9 cellular contexts compared by ENCODE assay signal in the genomic region with DNA sequence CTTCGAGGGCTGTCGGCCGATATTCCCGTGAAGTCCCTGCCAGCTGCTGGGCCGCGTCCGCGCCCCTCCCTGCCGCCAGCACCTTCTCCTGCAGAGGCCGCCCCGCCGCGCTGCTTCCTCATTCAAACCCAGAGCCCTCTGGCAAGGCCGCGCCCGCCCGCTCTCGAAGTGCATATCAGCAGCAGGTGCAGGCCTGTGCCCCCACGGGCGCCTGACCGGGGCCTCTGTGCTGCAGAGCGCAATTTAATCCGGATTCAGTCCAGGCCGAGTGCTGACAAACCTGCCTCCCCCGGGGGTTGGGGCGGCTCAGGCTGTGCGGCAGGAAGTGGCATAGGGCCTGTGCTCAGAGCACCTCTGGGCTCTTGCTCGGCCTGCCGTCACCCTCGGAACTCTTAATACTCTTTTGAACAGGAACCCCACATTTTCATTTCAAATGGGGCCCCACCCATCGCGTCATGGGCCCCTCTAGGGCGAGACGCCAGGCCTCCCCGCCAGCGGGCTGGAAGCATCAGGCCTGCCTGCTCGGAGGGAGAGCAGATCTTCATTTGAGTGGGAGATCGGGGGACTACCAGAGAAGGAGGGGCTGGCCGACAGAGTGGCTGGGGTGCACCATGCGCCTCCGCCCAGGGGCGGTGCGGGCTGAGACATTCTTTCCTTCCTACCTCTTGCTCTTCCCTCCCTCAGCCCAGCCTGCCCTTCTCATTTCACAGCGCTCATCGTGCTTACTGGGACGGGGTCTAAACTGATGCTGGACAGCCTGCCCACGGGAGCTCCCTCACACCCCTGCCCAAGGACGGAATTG.
DNase-seq lines count a peak whose midpoint lies in the region; ATAC-seq, FAIRE-seq and TF ChIP-seq lines count a peak whose summit lies in the region.
"Had no signal": no experiment of that assay in that cellular context is flagged by ENCODE, and none has a peak within 500 bp of the region (broad histone marks: within the 10 kb centered on the region; RNA-seq: fewer than 3 reads in every experiment).

No MANE protein-coding gene starts in this region.

- no peak overlapping the region for H4K5ac ChIP-seq in H1 (ENCODE audit: insufficient read length, low read depth, low read length)

- H3K4me1 ChIP-seq in H1 (replicated peaks in 1 of 4; ENCODE audit: control insufficient read depth in 3 of 4, insufficient read depth in 4 of 4, low read length in 3 of 4) = peaks cover 4 to 11% (median 7%) of the 10 kb centered on the region in 4 experiments

- no peak overlapping the region; the same call in 1 of the 2 replicates for H2BK5ac ChIP-seq in H1 (ENCODE audit: low read depth, low read length)

- H3K79me1 ChIP-seq in H1 (ENCODE audit: low read depth, low read length) = no peaks in the 10 kb centered on the region

- H3K14ac ChIP-seq in H1 (ENCODE audit: insufficient read length) = no peak overlapping the region

- ATAC-seq in GM18498 (IDR thresholded peaks at IDR 0.05; ENCODE audit: unreplicated experiment) (peak; percentile 91), HG02852 (IDR thresholded peaks at IDR 0.05; ENCODE audit: unreplicated experiment) (peak; percentile 88)

- H3K4me3 ChIP-seq in H1 (ENCODE audit: extremely low read depth in 1 of 4, insufficient read depth in 2 of 4, low read depth in 3 of 4, low read length in 4 of 4) = no peak overlapping the region

- H3K36me3 ChIP-seq in H1 (ENCODE audit: control insufficient read depth in 2 of 4, insufficient read depth in 4 of 4, low read length in 3 of 4) = no peaks in the 10 kb centered on the region

- POLR2A ChIA-PET in H1 (lab: Charles Lee; ENCODE audit: partially characterized antibody) = no interaction called here

- TF ChIP-seq CTCF in H1 (IDR thresholded peaks at IDR 0.05; ENCODE audit: control extremely low read depth in 1 of 3, insufficient read depth in 1 of 3, low read depth in 1 of 3, low read length in 3 of 3) = no peak

- H3K9ac ChIP-seq in H1 (replicated peaks in 1 of 4; ENCODE audit: extremely low read depth in 1 of 4, low read depth in 3 of 4, low read length in 3 of 4) = no peak overlapping the region

- no peaks in the 10 kb centered on the region for H3K9me3 ChIP-seq in H1 (ENCODE audit: insufficient read depth in 2 of 2, low read depth in 1 of 2, low read length in 1 of 2)

- H3K56ac ChIP-seq in H1 (replicated peaks; ENCODE audit: insufficient read length, low read depth, low read length) = no peak overlapping the region

- H4K20me1 ChIP-seq in H1 (replicated peaks in 1 of 2; ENCODE audit: control insufficient read depth in 1 of 2, insufficient read depth in 2 of 2, low read length in 2 of 2) = no peaks in the 10 kb centered on the region

- TF ChIP-seq EP300 in H1 (IDR thresholded peaks at IDR 0.05; ENCODE audit: borderline replicate concordance in 1 of 2, low read depth in 2 of 2, low read length in 2 of 2) = no peak

- H3K79me2 ChIP-seq in H1 (ENCODE audit: control insufficient read depth in 1 of 2, insufficient read depth in 2 of 2, low read length in 2 of 2) = no peaks in the 10 kb centered on the region

- peak; percentile 30 to 33 for DNase-seq in activated CD4-positive, alpha-beta T cell treated with anti-CD3 and anti-CD28 coated beads for 24 hours (ENCODE audit: low read depth in 2 of 2)
- DNase-seq in H1 (ENCODE audit: low read depth in 1 of 2, low spot score in 2 of 2) (no peak), KG1 (lab: John Stamatoyannopoulos, UW) (no peak), anterior cingulate cortex (lab: John Stamatoyannopoulos, UW) (no peak), OCI-M1 (lab: John Stamatoyannopoulos, UW) (no peak)
- DNase-seq in stimulated activated CD4-positive, alpha-beta T cell treated with anti-CD3 and anti-CD28 coated beads, Interleukin-2, amount 100 ng/mL, for 48 hours = peak; percentile 34 to 48

- CTCF ChIA-PET in H1 (lab: Charles Lee; ENCODE audit: partially characterized antibody) = interaction anchor here (0.7 kb wide), 1 partner anchor 37 kb away, joined by 4 read pairs; no protein-coding TSS in a partner anchor

- 77% methylated on average over 48 of the region's 48 CpGs; no CpG with 5 or more reads in 1 of the 2 experiments for WGBS in H1 (ENCODE audit: extremely low coverage in 1 of 2, insufficient coverage in 1 of 2, insufficient read length in 1 of 2, insufficient replicate concordance in 2 of 2, low coverage in 1 of 2, low lambda C conversion rate in 2 of 2, missing lambda C conversion rate in 1 of 2), 2 experiments

- H3K4ac ChIP-seq in H1 (replicated peaks; ENCODE audit: insufficient read length, low read depth, low read length) = no peak overlapping the region

- no peak overlapping the region for H2BK120ac ChIP-seq in H1 (replicated peaks; ENCODE audit: low read depth, low read length)

- H2BK20ac ChIP-seq in H1 (ENCODE audit: low read length) = peak overlapping the region; percentile 15; the same call in 1 of the 2 replicates

- H2BK15ac ChIP-seq in H1 (ENCODE audit: low read length) = 0 out of 2 replicates have a peak overlapping the region, but pooled peaks have one; percentile 40

- peak overlapping the region; percentile 54 for H4K8ac ChIP-seq in H1 (ENCODE audit: extremely low read depth, insufficient read depth, low read length)

- no peak overlapping the region for H3K4me2 ChIP-seq in H1 (ENCODE audit: insufficient read depth in 1 of 2, low read depth in 2 of 2, low read length in 2 of 2)

- H3K27ac ChIP-seq in H1 (ENCODE audit: low read depth, low read length) = no peak overlapping the region

- no peak overlapping the region for H2AK5ac ChIP-seq in H1 (ENCODE audit: low read depth, low read length)

- H3K27me3 ChIP-seq in H1 (replicated peaks in 1 of 4; ENCODE audit: control insufficient read depth in 3 of 4, extremely low read depth in 1 of 4, insufficient read depth in 3 of 4, low read length in 3 of 4) = no peaks in the 10 kb centered on the region

- H3K18ac ChIP-seq in H1 (ENCODE audit: extremely low read depth, low read length) = peak overlapping the region; percentile 68

- no peaks in the 10 kb centered on the region for H3K23me2 ChIP-seq in H1 (ENCODE audit: low read depth, low read length)

- H3K23ac ChIP-seq in H1 (ENCODE audit: insufficient read length) = no peak overlapping the region

- H4K91ac ChIP-seq in H1 (replicated peaks; ENCODE audit: insufficient read length, low read length) = peak overlapping the region; percentile 81

- no peak for TF ChIP-seq RAD21 in H1 (IDR thresholded peaks at IDR 0.05 in 1 of 2, conservative IDR thresholded peaks at IDR 0.05 in 1 of 2; ENCODE audit: low read depth in 2 of 2, low read length in 2 of 2)

- no peak for FAIRE-seq in H1 (lab: Jason Lieb, UNC)
- FAIRE-seq: endometrium had no signal

- TF ChIP-seq POLR2A in H1 (IDR thresholded peaks at IDR 0.05; ENCODE audit: control extremely low read depth in 1 of 2, low read depth in 2 of 2, low read length in 2 of 2) = no peak

- H2BK12ac ChIP-seq in H1 (ENCODE audit: low read depth, low read length) = peak overlapping the region; percentile 75; the same call in 1 of the 2 replicates

- H2AFZ ChIP-seq in H1 (ENCODE audit: low read length) = peak overlapping the region; percentile 22; the same call in 1 of the 2 replicates

TF ChIP-seq in H1, 55 proteins besides CTCF, POLR2A, EP300 and RAD21:
- TF ChIP-seq E2F6 (IDR thresholded peaks at IDR 0.05) (0 out of 2 replicates have a peak, but pooled peaks have one; percentile 1), YY1 (IDR thresholded peaks at IDR 0.05; ENCODE audit: low read depth, low read length) (no peak), CEBPB (IDR thresholded peaks at IDR 0.05; ENCODE audit: low read depth, low read length) (no peak), KDM5A (IDR thresholded peaks at IDR 0.05; ENCODE audit: low read length) (no peak)
TF ChIP-seq in H1: peak in this region for 1.

Comparison
In these comparisons a context has a peak if more than half of its experiments do, and no peak if none do; other contexts are left out.
1. DNase-seq: peak in activated CD4-positive, alpha-beta T cell treated with anti-CD3 and anti-CD28 coated beads for 24 hours (2 of 2) and stimulated activated CD4-positive, alpha-beta T cell treated with anti-CD3 and anti-CD28 coated beads, Interleukin-2, amount 100 ng/mL, for 48 hours (2 of 2); none in H1 (0 of 2), KG1 (single experiment), anterior cingulate cortex (0 of 58) and OCI-M1 (single experiment).